Comparison of ENCODE assay signal across 17 cellular contexts in the genomic region with DNA sequence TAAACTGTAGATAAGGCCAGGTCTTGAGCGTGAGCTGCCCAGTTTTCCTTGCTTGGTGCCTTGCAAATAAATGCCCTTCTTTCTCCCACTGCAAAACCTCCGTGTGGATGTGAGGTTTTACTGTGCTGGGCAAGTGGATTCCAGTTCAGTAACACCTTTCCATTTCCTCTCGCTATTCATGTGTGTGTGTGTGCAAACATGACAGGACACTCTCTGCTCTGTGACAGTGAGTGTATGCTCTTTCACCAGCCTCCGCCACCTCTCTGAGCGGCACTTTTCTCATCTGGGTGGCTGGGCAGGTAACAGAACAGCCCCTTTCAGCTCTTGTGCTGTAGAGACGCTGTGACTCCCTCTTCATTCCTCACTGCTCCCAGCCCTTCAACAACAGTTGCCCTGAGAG. TPM values are rescaled to one million over a fixed set of nuclear protein-coding genes. Genes with fewer than 3 reads are reported as not detected.
DNase-seq lines count a peak whose midpoint lies in the region; ATAC-seq and TF ChIP-seq lines count a peak whose summit lies in the region.
"Had no signal": no experiment of that assay in that cellular context is flagged by ENCODE, and none has a peak within 500 bp of the region (broad histone marks: within the 10 kb centered on the region; RNA-seq: fewer than 3 reads in every experiment).

No MANE protein-coding gene starts in this region.

- peaks cover 98% of the 10 kb centered on the region for H3K4me1 Mint-ChIP-seq in HFFc6 (ENCODE audit: low read depth)

- TF ChIP-seq CTCF in HFFc6 (IDR thresholded peaks at IDR 0.05): no peak
- no peak for TF ChIP-seq CTCF in prostate gland (IDR thresholded peaks at IDR 0.05)

- H3K36me3 ChIP-seq in SJSA1 (no peaks in the 10 kb centered on the region), prostate gland (no peaks in the 10 kb centered on the region)
- H3K36me3 ChIP-seq: SJCRH30 had no signal

- WGBS in prostate gland: 37% methylated on average over 6 of the region's 6 CpGs

- H3K4me1 ChIP-seq in SJSA1 (replicated peaks): peaks cover 66% of the 10 kb centered on the region
- H3K4me1 ChIP-seq in prostate gland (replicated peaks): no peaks in the 10 kb centered on the region

- H3K9me3 Mint-ChIP-seq in HFFc6: no peaks in the 10 kb centered on the region

- no peaks in the 10 kb centered on the region for H3K27me3 ChIP-seq in SJSA1 (replicated peaks)
- H3K27me3 ChIP-seq in prostate gland (replicated peaks; ENCODE audit: insufficient read depth): no peaks in the 10 kb centered on the region

- intact Hi-C loops in prostate gland (cut with DNase I): loop anchor here (10.0 kb wide), 1 partner anchor 125 kb away; no protein-coding TSS in a partner anchor

- H3K9me3 ChIP-seq in SJSA1 (replicated peaks) (no peaks in the 10 kb centered on the region), prostate gland (no peaks in the 10 kb centered on the region)
- H3K9me3 ChIP-seq: Caco-2, SJCRH30 had no signal

- H3K27ac ChIP-seq in SJSA1 (peak overlapping the region; percentile 34; the same call in 1 of the 2 replicates), prostate gland (no peak overlapping the region)
- H3K27ac ChIP-seq: SJCRH30 had no signal

- H3K27me3 Mint-ChIP-seq in HFFc6 (ENCODE audit: insufficient read depth): peaks cover 1% of the 10 kb centered on the region; the same call in 1 of the 2 replicates

- H3K36me3 Mint-ChIP-seq in HFFc6 (ENCODE audit: low read depth): peaks cover 36% of the 10 kb centered on the region

- no peak for DNase-seq in HFFc6
- DNase-seq in SJSA1 (ENCODE audit: low read depth in 1 of 2, low spot score in 2 of 2): no peak
- peak; percentile 63 for DNase-seq in islet precursor cell
- peak; percentile 8 for DNase-seq in prostate gland (ENCODE audit: low spot score)
- DNase-seq in stimulated activated CD4-positive, alpha-beta T cell treated with anti-CD3 and anti-CD28 coated beads, Interleukin-4, amount 100 ng/mL, for 4 hours: no peak
- DNase-seq in NCI-H2171 (lab: John Stamatoyannopoulos, UW): no peak
- no peak for DNase-seq in SW480 (ENCODE audit: low spot score)
- DNase-seq: Caco-2, DMS53, KBM-7, NCI-H1417 treated with DMSO at 0.1 percent for 48 hours, NCI-H1930, NCI-H510A treated with DMSO at 0.1 percent for 48 hours, NCI-H82, PC-3, SJCRH30 had no signal

- peak overlapping the region; percentile 2; the same call in 1 of the 2 replicates for H3K4me3 Mint-ChIP-seq in HFFc6

- no peak for ATAC-seq in HG02798 (IDR thresholded peaks at IDR 0.05; ENCODE audit: poor library complexity, unreplicated experiment)
- ATAC-seq: PC-3 had no signal

- peak overlapping the region; percentile 60 for H3K27ac Mint-ChIP-seq in HFFc6

- H3K4me3 ChIP-seq in SJSA1: no peak overlapping the region
- H3K4me3 ChIP-seq in prostate gland: no peak overlapping the region
- H3K4me3 ChIP-seq: SJCRH30 had no signal

- TF ChIP-seq POLR2A in prostate gland (IDR thresholded peaks at IDR 0.05): no peak

RNA-seq across cellular contexts. Expression of a gene that starts 23.9 kb away (rescaled TPM):
- total RNA-seq in HFFc6 (2021; fragmentation: NEBNext Ultra II Directional; extraction: Animal tissue kit (Norgen Biotek cat#: 25700)): 10 to 100 TPM; 18.6 to 32.3 (median 30.5) TPM
- 7.8 and 7.9 TPM in 2 replicates for total RNA-seq in SJSA1 (2014; rRNA removed; shearing (Covaris generic))
- 1 to 10 TPM in 1 of 2 donors, under 1 TPM in 1; 0.36 to 7.2 TPM for total RNA-seq in prostate gland

Comparison
In these comparisons a context has a peak if more than half of its experiments do, and no peak if none do; other contexts are left out.
1. DNase-seq: peak in islet precursor cell (single experiment) and prostate gland (single experiment); none in HFFc6 (single experiment), SJSA1 (0 of 2), stimulated activated CD4-positive, alpha-beta T cell treated with anti-CD3 and anti-CD28 coated beads, Interleukin-4, amount 100 ng/mL, for 4 hours (0 of 2), NCI-H2171 (single experiment) and SW480 (single experiment).